Comparison of ENCODE assay signal across 17 cellular contexts in the genomic region with DNA sequence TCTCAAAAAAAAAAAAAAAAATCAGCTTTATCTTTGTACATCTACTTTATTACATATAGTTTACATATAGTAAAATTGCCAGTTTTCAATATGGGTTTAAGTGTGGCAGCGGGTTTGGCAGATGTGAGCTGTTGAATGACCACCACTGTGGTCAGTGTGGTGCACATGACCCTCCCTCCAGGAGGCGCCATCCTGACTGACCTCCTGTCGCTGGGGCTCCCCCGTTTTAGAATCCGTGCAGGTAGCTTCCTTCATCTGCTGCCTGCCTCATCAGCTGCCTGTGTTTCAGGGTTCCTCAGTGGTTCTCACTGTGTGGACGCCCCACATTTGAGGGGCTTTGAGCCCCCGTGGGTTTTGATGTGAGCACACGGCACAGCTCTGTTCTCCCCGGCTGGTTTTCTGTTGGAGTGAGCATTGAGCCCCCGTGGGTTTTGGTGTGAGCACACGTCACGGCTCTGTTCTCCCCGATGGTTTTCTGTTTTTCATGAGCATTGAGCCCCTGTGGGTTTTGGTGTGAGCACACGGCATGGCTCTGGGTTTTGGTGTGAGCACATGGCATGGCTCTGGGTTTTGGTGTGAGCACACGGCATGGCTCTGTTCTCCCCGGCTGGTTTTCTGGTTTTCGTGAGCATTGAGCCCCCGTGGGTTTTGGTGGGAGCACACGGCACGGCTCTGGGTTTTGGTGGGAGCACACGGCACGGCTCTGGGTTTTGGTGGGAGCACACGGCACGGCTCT. TPM values are rescaled to one million over a fixed set of nuclear protein-coding genes. Genes with fewer than 3 reads are reported as not detected.
A peak's percentile ranks its signal among the peaks of the same experiment; 100 is the strongest.
DNase-seq lines count a peak whose midpoint lies in the region; ATAC-seq, FAIRE-seq and TF ChIP-seq lines count a peak whose summit lies in the region.
"Had no signal": no experiment of that assay in that cellular context is flagged by ENCODE, and none has a peak within 500 bp of the region (broad histone marks: within the 10 kb centered on the region; RNA-seq: fewer than 3 reads in every experiment).

No MANE protein-coding gene starts in this region.

- H3K4me3 ChIP-seq in bronchial epithelial cell (ENCODE audit: low read depth, low read length) (no peak overlapping the region), lower lobe of right lung (no peak overlapping the region)
- H3K4me3 ChIP-seq: MG63 had no signal

- no peaks in the 10 kb centered on the region for H3K27me3 ChIP-seq in bronchial epithelial cell (ENCODE audit: control insufficient read depth, insufficient read depth, low read length)
- no peaks in the 10 kb centered on the region for H3K27me3 ChIP-seq in lower lobe of right lung (ENCODE audit: low read depth)
- H3K27me3 ChIP-seq: MG63 had no signal

- H3K9me3 Mint-ChIP-seq in HFFc6: no peaks in the 10 kb centered on the region

- ATAC-seq in left cardiac atrium (no peak), lower lobe of right lung (no peak), GM21367 (IDR thresholded peaks at IDR 0.05; ENCODE audit: unreplicated experiment) (no peak)

- no peak overlapping the region for H3K27ac Mint-ChIP-seq in HFFc6

- intact Hi-C loops in left cardiac atrium (cut with DNase I): no loop called here
- intact Hi-C loops in cardiac septum (cut with DNase I): no loop called here
- intact Hi-C loops in lower lobe of right lung (cut with DNase I): no loop called here

- peaks cover 5% of the 10 kb centered on the region for H3K36me3 ChIP-seq in bronchial epithelial cell (ENCODE audit: control insufficient read depth, insufficient read depth, low read length)
- peaks cover 26% of the 10 kb centered on the region for H3K36me3 ChIP-seq in lower lobe of right lung

- TF ChIP-seq CTCF in HFFc6 (IDR thresholded peaks at IDR 0.05): peak; percentile 32; the same call in 1 of the 2 replicates
- no peak for TF ChIP-seq CTCF in bronchial epithelial cell (IDR thresholded peaks at IDR 0.05; ENCODE audit: insufficient read depth, low read length, severe bottlenecking)
- TF ChIP-seq CTCF in lower lobe of right lung (IDR thresholded peaks at IDR 0.05): no peak

- no peak overlapping the region for H3K4me3 Mint-ChIP-seq in HFFc6

- H3K9me3 ChIP-seq in lower lobe of right lung: no peaks in the 10 kb centered on the region
- H3K9me3 ChIP-seq: MG63, SK-N-SH had no signal

- H3K4me1 ChIP-seq in lower lobe of right lung: peaks cover 19% of the 10 kb centered on the region

- no peaks in the 10 kb centered on the region; the same call in 1 of the 2 replicates for H3K27me3 Mint-ChIP-seq in HFFc6 (ENCODE audit: insufficient read depth)

- H3K4me1 Mint-ChIP-seq in HFFc6 (ENCODE audit: low read depth): peaks cover 22% of the 10 kb centered on the region

- peak; percentile 7 for FAIRE-seq in bronchial epithelial cell (lab: Jason Lieb, UNC)

- DNase-seq in left cardiac atrium (peak; percentile 12), cardiac septum (ENCODE audit: low spot score) (no peak), HFFc6 (no peak), bronchial epithelial cell (ENCODE audit: low read depth) (no peak), lower lobe of right lung (peak; percentile 13), AG20443 (ENCODE audit: low spot score) (no peak), activated gamma-delta T cell (lab: John Stamatoyannopoulos, UW) (no peak)
- DNase-seq: COR-L47, Karpas-422, MG63, NCI-H1105, NCI-H1694, NCI-H510A treated with DMSO at 0.1 percent for 48 hours, NCI-H82, SK-N-SH had no signal

- H3K36me3 Mint-ChIP-seq in HFFc6 (ENCODE audit: low read depth): peaks cover 4% of the 10 kb centered on the region

- H3K27ac ChIP-seq in lower lobe of right lung: no peak overlapping the region

RNA-seq across cellular contexts. Expression of gene ZNF750, which starts 57.9 kb away (rescaled TPM):
- total RNA-seq in left cardiac atrium: not detected
- not detected for total RNA-seq in cardiac septum
- not detected for total RNA-seq in HFFc6 (2021; fragmentation: NEBNext Ultra II Directional; extraction: Animal tissue kit (Norgen Biotek cat#: 25700))
- total RNA-seq in bronchial epithelial cell: 3.2 and 13.8 TPM in 2 replicates
- total RNA-seq in lower lobe of right lung: 4.7 TPM
- total RNA-seq: A172 had no signal

Comparison
In these comparisons a context has a peak if more than half of its experiments do, and no peak if none do; other contexts are left out.
1. DNase-seq: peak in left cardiac atrium (single experiment) and lower lobe of right lung (single experiment); none in cardiac septum (single experiment), HFFc6 (single experiment), bronchial epithelial cell (single experiment), AG20443 (single experiment) and activated gamma-delta T cell (single experiment).